In the genomic region with DNA sequence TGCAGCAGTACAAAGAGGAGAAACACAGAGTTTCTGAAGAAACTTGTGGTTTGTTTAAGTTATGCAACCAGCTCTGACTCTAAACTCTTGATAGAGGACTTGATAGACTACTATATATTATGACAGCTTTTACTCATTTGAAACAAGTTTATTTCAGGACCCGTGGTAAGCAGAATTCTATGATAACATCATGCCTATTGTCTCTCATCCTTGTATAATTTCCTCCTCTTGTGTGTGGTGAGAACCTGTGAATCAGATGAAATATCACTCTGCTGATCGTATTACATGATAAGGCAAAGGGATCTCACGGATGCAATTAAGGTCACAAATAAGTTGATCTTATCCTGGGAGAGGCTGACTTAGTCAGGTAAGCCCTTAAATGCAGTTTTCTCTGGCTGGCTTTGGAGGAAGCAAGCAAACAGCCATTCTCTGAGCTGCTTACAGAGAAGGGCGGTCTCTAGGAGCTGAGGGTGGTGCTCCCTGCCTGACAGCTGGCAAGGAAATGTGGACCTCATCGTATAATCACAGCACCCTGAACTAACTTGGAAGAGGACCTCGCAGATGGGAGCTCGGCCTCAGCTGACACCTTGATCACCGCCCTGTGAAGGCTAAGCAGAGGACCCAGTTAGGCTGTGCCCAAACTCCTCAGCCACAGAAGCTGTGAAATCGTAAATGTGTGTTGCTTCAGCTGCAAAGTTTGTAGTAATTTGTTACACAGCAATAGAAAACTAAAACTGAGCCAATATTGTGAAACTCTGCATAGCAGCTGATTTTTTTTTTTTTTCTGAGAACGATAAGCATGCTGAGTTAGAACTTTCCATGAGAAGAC, we compare ENCODE assay signal across 9 cellular contexts.
DNase-seq lines count a peak whose midpoint lies in the region; ATAC-seq, FAIRE-seq and TF ChIP-seq lines count a peak whose summit lies in the region.
"Had no signal": no experiment of that assay in that cellular context is flagged by ENCODE, and none has a peak within 500 bp of the region (broad histone marks: within the 10 kb centered on the region; RNA-seq: fewer than 3 reads in every experiment).

No MANE protein-coding gene starts in this region.

- no peak overlapping the region for H3K4me3 ChIP-seq in cardiac fibroblast (replicated peaks in 1 of 2; ENCODE audit: low read depth in 2 of 2, low read length in 2 of 2)
- H3K4me3 ChIP-seq in testis: no peak overlapping the region

- H3K9me3 ChIP-seq in testis: no peaks in the 10 kb centered on the region

- no peak for ATAC-seq in GM18867 (IDR thresholded peaks at IDR 0.05; ENCODE audit: unreplicated experiment)

- 46 to 53% methylated on average over 10 of the region's 10 CpGs for WGBS in testis, 2 donors

- TF ChIP-seq POLR2A in testis (IDR thresholded peaks at IDR 0.05): no peak

- H3K36me3 ChIP-seq in testis (ENCODE audit: low read depth, missing control alignments): no peaks in the 10 kb centered on the region

- H3K27me3 ChIP-seq in testis: no peaks in the 10 kb centered on the region

- DNase-seq in NCI-H2196 (lab: John Stamatoyannopoulos, UW; ENCODE audit: unreplicated experiment) (peak; percentile 27), cardiac fibroblast (ENCODE audit: low read depth in 2 of 2) (peak; percentile 29 to 60), kidney tubule cell (ENCODE audit: low spot score) (peak; percentile 19), testis (peak; percentile 30), islet precursor cell (no peak), HTR-8/SVneo (ENCODE audit: insufficient read length, low spot score) (no peak)
- DNase-seq: activated CD8-positive, alpha-beta memory T cell treated with anti-CD3 and anti-CD28 coated beads, Interleukin-2, amount 50 U/mL, for 48 hours; stimulated activated CD4-positive, alpha-beta T cell treated with anti-CD3 and anti-CD28 coated beads, Interleukin-2, amount 100 ng/mL, for 48 hours had no signal

- H3K4me1 ChIP-seq in testis: no peaks in the 10 kb centered on the region

- peak overlapping the region in 1 of 2 donors; percentile 50 for H3K27ac ChIP-seq in testis

- intact Hi-C loops in testis (cut with DNase I; ENCODE audit: low total_unique reads): no loop called here

- FAIRE-seq in HTR-8/SVneo (lab: Jason Lieb, UNC): no peak

- no peak for TF ChIP-seq CTCF in cardiac fibroblast (IDR thresholded peaks at IDR 0.05; ENCODE audit: low read depth, low read length)
- no peak for TF ChIP-seq CTCF in testis (IDR thresholded peaks at IDR 0.05)

Comparison
In these comparisons a context has a peak if more than half of its experiments do, and no peak if none do; other contexts are left out.
1. DNase-seq: peak in NCI-H2196 (single experiment), cardiac fibroblast (2 of 2), kidney tubule cell (single experiment) and testis (single experiment); none in islet precursor cell (single experiment) and HTR-8/SVneo (single experiment).